In genomic region chr19:37079238-37079637, GRCh38 we compare ENCODE assay signal across 1 cellular context.
TF ChIP-seq lines count a peak whose summit lies in the region.

No MANE protein-coding gene starts in this region.

TF ChIP-seq in GM23338, 12 proteins besides CTCF, POLR2A, EP300 and RAD21 (continued from another document):
- TF ChIP-seq, protein P1, sequence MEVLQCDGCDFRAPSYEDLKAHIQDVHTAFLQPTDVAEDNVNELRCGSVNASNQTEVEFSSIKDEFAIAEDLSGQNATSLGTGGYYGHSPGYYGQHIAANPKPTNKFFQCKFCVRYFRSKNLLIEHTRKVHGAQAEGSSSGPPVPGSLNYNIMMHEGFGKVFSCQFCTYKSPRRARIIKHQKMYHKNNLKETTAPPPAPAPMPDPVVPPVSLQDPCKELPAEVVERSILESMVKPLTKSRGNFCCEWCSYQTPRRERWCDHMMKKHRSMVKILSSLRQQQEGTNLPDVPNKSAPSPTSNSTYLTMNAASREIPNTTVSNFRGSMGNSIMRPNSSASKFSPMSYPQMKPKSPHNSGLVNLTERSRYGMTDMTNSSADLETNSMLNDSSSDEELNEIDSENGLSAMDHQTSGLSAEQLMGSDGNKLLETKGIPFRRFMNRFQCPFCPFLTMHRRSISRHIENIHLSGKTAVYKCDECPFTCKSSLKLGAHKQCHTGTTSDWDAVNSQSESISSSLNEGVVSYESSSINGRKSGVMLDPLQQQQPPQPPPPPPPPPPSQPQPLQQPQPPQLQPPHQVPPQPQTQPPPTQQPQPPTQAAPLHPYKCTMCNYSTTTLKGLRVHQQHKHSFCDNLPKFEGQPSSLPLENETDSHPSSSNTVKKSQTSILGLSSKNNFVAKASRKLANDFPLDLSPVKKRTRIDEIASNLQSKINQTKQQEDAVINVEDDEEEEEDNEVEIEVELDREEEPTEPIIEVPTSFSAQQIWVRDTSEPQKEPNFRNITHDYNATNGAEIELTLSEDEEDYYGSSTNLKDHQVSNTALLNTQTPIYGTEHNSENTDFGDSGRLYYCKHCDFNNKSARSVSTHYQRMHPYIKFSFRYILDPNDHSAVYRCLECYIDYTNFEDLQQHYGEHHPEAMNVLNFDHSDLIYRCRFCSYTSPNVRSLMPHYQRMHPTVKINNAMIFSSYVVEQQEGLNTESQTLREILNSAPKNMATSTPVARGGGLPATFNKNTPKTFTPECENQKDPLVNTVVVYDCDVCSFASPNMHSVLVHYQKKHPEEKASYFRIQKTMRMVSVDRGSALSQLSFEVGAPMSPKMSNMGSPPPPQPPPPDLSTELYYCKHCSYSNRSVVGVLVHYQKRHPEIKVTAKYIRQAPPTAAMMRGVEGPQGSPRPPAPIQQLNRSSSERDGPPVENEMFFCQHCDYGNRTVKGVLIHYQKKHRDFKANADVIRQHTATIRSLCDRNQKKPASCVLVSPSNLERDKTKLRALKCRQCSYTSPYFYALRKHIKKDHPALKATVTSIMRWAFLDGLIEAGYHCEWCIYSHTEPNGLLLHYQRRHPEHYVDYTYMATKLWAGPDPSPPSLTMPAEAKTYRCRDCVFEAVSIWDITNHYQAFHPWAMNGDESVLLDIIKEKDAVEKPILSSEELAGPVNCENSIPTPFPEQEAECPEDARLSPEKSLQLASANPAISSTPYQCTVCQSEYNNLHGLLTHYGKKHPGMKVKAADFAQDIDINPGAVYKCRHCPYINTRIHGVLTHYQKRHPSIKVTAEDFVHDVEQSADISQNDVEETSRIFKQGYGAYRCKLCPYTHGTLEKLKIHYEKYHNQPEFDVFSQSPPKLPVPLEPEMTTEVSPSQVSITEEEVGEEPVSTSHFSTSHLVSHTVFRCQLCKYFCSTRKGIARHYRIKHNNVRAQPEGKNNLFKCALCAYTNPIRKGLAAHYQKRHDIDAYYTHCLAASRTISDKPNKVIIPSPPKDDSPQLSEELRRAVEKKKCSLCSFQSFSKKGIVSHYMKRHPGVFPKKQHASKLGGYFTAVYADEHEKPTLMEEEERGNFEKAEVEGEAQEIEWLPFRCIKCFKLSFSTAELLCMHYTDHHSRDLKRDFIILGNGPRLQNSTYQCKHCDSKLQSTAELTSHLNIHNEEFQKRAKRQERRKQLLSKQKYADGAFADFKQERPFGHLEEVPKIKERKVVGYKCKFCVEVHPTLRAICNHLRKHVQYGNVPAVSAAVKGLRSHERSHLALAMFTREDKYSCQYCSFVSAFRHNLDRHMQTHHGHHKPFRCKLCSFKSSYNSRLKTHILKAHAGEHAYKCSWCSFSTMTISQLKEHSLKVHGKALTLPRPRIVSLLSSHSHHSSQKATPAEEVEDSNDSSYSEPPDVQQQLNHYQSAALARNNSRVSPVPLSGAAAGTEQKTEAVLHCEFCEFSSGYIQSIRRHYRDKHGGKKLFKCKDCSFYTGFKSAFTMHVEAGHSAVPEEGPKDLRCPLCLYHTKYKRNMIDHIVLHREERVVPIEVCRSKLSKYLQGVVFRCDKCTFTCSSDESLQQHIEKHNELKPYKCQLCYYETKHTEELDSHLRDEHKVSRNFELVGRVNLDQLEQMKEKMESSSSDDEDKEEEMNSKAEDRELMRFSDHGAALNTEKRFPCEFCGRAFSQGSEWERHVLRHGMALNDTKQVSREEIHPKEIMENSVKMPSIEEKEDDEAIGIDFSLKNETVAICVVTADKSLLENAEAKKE (CRISPR knock-in tag; IDR thresholded peaks at IDR 0.05): no peak
- TF ChIP-seq CREB1 (CRISPR knock-in tag; IDR thresholded peaks at IDR 0.05; ENCODE audit: low read depth) (no peak), ZNF114 (CRISPR knock-in tag; IDR thresholded peaks at IDR 0.05) (no peak), NANOG (IDR thresholded peaks at IDR 0.05; ENCODE audit: borderline replicate concordance) (no peak), JUNB (IDR thresholded peaks at IDR 0.05; ENCODE audit: unreplicated experiment) (no peak)
